Comparison of ENCODE assay signal across 17 cellular contexts in genomic region chr18:6553234-6553900, GRCh38.
DNase-seq lines count a peak whose midpoint lies in the region; FAIRE-seq and TF ChIP-seq lines count a peak whose summit lies in the region.
"Had no signal": no experiment of that assay in that cellular context is flagged by ENCODE, and none has a peak within 500 bp of the region (broad histone marks: within the 10 kb centered on the region; RNA-seq: fewer than 3 reads in every experiment).

No MANE protein-coding gene starts in this region.

- no peak overlapping the region for H3K4me3 ChIP-seq in endothelial cell of umbilical vein (replicated peaks in 1 of 3; ENCODE audit: insufficient read depth in 1 of 3, low read depth in 1 of 3, low read length in 3 of 3)
- H3K4me3 ChIP-seq: SK-N-MC had no signal

- no peaks in the 10 kb centered on the region for H3K9me3 ChIP-seq in endothelial cell of umbilical vein (replicated peaks; ENCODE audit: control insufficient read depth, insufficient read depth, low read length)

- H3K4me1 Mint-ChIP-seq in nephron, result peaks cover 30% of the 10 kb centered on the region
- H3K4me1 Mint-ChIP-seq: CD14-positive monocyte had no signal

- FAIRE-seq in TTC549 (lab: Jason Lieb, UNC) (peak; percentile 50), endothelial cell of umbilical vein (lab: Jason Lieb, UNC) (no peak)

- H3K36me3 ChIP-seq in endothelial cell of umbilical vein (ENCODE audit: control insufficient read depth in 2 of 2, extremely low read depth in 1 of 2, insufficient read depth in 2 of 2, low read length in 2 of 2), result no peaks in the 10 kb centered on the region

- no peak overlapping the region for H3K27ac ChIP-seq in endothelial cell of umbilical vein (ENCODE audit: insufficient read depth, low read depth, low read length)
- H3K27ac ChIP-seq: SK-N-MC had no signal

- H3K4me2 ChIP-seq in endothelial cell of umbilical vein (ENCODE audit: insufficient read depth, low read length), result no peak overlapping the region

- H3K27ac Mint-ChIP-seq in nephron, result peak overlapping the region; percentile 9 to 67 (median 11)
- H3K27ac Mint-ChIP-seq: CD14-positive monocyte had no signal

- H3K27me3 ChIP-seq in endothelial cell of umbilical vein (ENCODE audit: control insufficient read depth in 2 of 2, insufficient read depth in 2 of 2, low read length in 2 of 2), result no peaks in the 10 kb centered on the region

- H3K79me2 ChIP-seq in endothelial cell of umbilical vein (ENCODE audit: control insufficient read depth, insufficient read depth, low read length), result no peaks in the 10 kb centered on the region

- intact Hi-C loops in endothelial cell of umbilical vein (cut with micrococcal nuclease) (no loop called here), posterior cingulate gyrus (cut with DNase I) (no loop called here)

- no peaks in the 10 kb centered on the region for H3K27me3 Mint-ChIP-seq in nephron (ENCODE audit: low read depth)

- CTCF ChIA-PET in endothelial cell of umbilical vein (lab: Charles Lee), result interaction anchor here (2.3 kb wide), 1 partner anchor 11 kb away, joined by 7 read pairs; no protein-coding TSS in a partner anchor

- H3K4me3 Mint-ChIP-seq in nephron, result no peak overlapping the region
- H3K4me3 Mint-ChIP-seq: CD14-positive monocyte had no signal

- peaks cover 17% of the 10 kb centered on the region for H3K9me3 Mint-ChIP-seq in nephron

- no peaks in the 10 kb centered on the region for H3K9me1 ChIP-seq in endothelial cell of umbilical vein (replicated peaks; ENCODE audit: control insufficient read depth, extremely low read depth, insufficient read depth, low read length)

- H4K20me1 ChIP-seq in endothelial cell of umbilical vein (replicated peaks; ENCODE audit: control insufficient read depth, extremely low read depth, insufficient read depth, low read length), result no peaks in the 10 kb centered on the region

- POLR2A ChIA-PET in endothelial cell of umbilical vein (lab: Charles Lee), result no interaction called here

- no peaks in the 10 kb centered on the region for H3K4me1 ChIP-seq in endothelial cell of umbilical vein (ENCODE audit: control insufficient read depth, extremely low read depth, insufficient read depth, low read length)

- H3K9ac ChIP-seq in endothelial cell of umbilical vein (replicated peaks; ENCODE audit: extremely low read depth, insufficient read depth, low read length), result no peak overlapping the region

- dilution Hi-C loops in endothelial cell of umbilical vein (cut with MboI; ENCODE audit: extremely low pct_ligation_motif_present, low sequenced_read_pairs), result no loop called here

- TF ChIP-seq CTCF in endothelial cell of umbilical vein (IDR thresholded peaks at IDR 0.05; ENCODE audit: extremely low read depth in 1 of 2, insufficient read depth in 1 of 2, low read depth in 1 of 2, low read length in 2 of 2) (no peak), nephron (IDR thresholded peaks at IDR 0.05; ENCODE audit: unreplicated experiment in 3 of 3) (no peak)

- no peak overlapping the region for H2AFZ ChIP-seq in endothelial cell of umbilical vein (ENCODE audit: low read depth, low read length)

- H3K36me3 Mint-ChIP-seq in nephron (ENCODE audit: low read depth), result no peaks in the 10 kb centered on the region
- H3K36me3 Mint-ChIP-seq: CD14-positive monocyte had no signal

- DNase-seq in HCEC 1CT, result peak; percentile 26
- no peak for DNase-seq in endothelial cell of umbilical vein (ENCODE audit: low read depth, low spot score)
- no peak for DNase-seq in NCI-H1436 treated with DMSO at 0.1 percent for 48 hours (lab: John Stamatoyannopoulos, UW)
- DNase-seq in NCI-H446 (lab: John Stamatoyannopoulos, UW), result no peak
- no peak for DNase-seq in posterior cingulate gyrus
- DNase-seq: ACHN, AML-193, DMS153, H7, NCI-H1417, NCI-H2029, NCI-H2171 treated with DMSO at 0.1 percent for 48 hours, NCI-H82 had no signal

- BruUV-seq in endothelial cell of umbilical vein (replicated peaks; lab: Mats Ljungman, UMichigan), result no TSS peak

- no peak for TF ChIP-seq POLR2A in endothelial cell of umbilical vein (IDR thresholded peaks at IDR 0.05; ENCODE audit: low read depth, low read length)

TF ChIP-seq in endothelial cell of umbilical vein, 7 proteins besides CTCF, POLR2A, EP300 and RAD21:
- peak; percentile 64 for TF ChIP-seq JUN (IDR thresholded peaks at IDR 0.05; ENCODE audit: borderline replicate concordance, insufficient read depth, insufficient read length, low read depth)
- no peak for TF ChIP-seq MYC (IDR thresholded peaks at IDR 0.05; ENCODE audit: low read depth, low read length)
